9 cellular contexts compared by ENCODE assay signal in the genomic region with DNA sequence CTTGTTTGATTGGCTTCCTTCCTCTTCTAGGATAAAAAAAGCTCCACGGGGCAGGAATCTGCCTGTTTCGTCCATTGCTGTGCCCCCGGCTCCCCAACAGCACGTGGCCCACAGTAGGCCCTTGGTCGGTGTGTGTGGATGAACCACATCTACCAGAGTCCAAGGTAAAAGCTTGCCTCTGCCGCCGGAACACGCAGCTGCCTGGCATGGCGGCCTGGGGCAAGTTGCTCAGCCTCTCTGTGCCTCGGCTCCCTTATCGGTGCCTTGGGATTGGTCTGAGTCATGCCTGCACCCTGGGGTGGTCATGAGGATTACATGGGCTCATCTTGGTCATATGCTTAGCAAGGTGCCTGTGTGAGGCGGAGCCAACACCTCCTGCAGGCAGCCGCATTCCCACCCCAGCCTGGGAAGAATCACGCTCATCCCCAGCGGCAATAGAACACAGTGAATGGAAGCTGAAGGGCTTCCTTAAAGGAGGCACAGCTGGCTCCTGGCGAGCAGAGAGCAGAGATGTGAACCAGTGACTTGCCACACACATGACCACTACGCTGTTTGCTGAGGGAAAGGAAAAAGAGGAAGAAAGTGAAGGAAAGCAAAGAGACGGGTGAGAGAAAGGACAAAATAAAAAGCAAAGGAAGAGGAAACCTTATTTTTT. TPM values are rescaled to one million over a fixed set of nuclear protein-coding genes. Genes with fewer than 3 reads are reported as not detected.
DNase-seq lines count a peak whose midpoint lies in the region; ATAC-seq and TF ChIP-seq lines count a peak whose summit lies in the region.
"Had no signal": no experiment of that assay in that cellular context is flagged by ENCODE, and none has a peak within 500 bp of the region (broad histone marks: within the 10 kb centered on the region; RNA-seq: fewer than 3 reads in every experiment).

No MANE protein-coding gene starts in this region.

- H3K4me1 Mint-ChIP-seq in activated T-cell treated with anti-CD3 and anti-CD28 coated beads, Interleukin-2, amount 50 U/mL, for 24 hours (ENCODE audit: low read depth) = peaks cover 17% of the 10 kb centered on the region

- TF ChIP-seq CTCF in DOHH2 (IDR thresholded peaks at IDR 0.05; ENCODE audit: low read depth, low read length, poor library complexity, severe bottlenecking) = no peak
- TF ChIP-seq CTCF in adrenal gland (IDR thresholded peaks at IDR 0.05) = no peak
- TF ChIP-seq CTCF in mucosa of descending colon (IDR thresholded peaks at IDR 0.05) = no peak
- TF ChIP-seq CTCF in MM.1S (IDR thresholded peaks at IDR 0.05; ENCODE audit: low read length) = no peak

- no peaks in the 10 kb centered on the region for H3K9me3 Mint-ChIP-seq in activated T-cell treated with anti-CD3 and anti-CD28 coated beads, Interleukin-2, amount 50 U/mL, for 24 hours

- H3K36me3 Mint-ChIP-seq in activated T-cell treated with anti-CD3 and anti-CD28 coated beads, Interleukin-2, amount 50 U/mL, for 24 hours (ENCODE audit: low read depth) = no peaks in the 10 kb centered on the region

- H3K27ac ChIP-seq in DOHH2 (ENCODE audit: low read depth, low read length) (peak overlapping the region; percentile 33), adrenal gland (peak overlapping the region in 4 of 5 donors; percentile 37 to 97 (median 87)), MM.1S (ENCODE audit: low read length) (no peak overlapping the region)

- H3F3A ChIP-seq in DOHH2 (ENCODE audit: control insufficient read depth, insufficient read depth) (peaks cover 15% of the 10 kb centered on the region), MM.1S (ENCODE audit: insufficient read depth, low read length) (no peaks in the 10 kb centered on the region)

- DNase-seq in HUDEP-2 (lab: John Stamatoyannopoulos, UW; ENCODE audit: unreplicated experiment in 76 of 76) (peak; percentile 18 to 91 (median 79)), adrenal gland (peak in 4 of 7 donors; percentile 10 to 53 (median 44)), mucosa of descending colon (no peak), NCI-H1436 (lab: John Stamatoyannopoulos, UW) (no peak), MM.1S (no peak)
- DNase-seq in activated T-cell treated with anti-CD3 and anti-CD28 coated beads, Interleukin-2, amount 50 U/mL, for 24 hours = no peak
- DNase-seq: DMS53 had no signal

- H2AFZ ChIP-seq in MM.1S (ENCODE audit: low read length) = no peak overlapping the region

- intact Hi-C loops in adrenal gland (cut with DNase I) = no loop called here
- intact Hi-C loops in mucosa of descending colon (cut with DNase I, micrococcal nuclease) = no loop called here

- H3K4me1 ChIP-seq in DOHH2 (ENCODE audit: control insufficient read depth, low read length) = peaks cover 69% of the 10 kb centered on the region
- H3K4me1 ChIP-seq in adrenal gland (replicated peaks in 1 of 2) = peaks cover 5 to 36% of the 10 kb centered on the region in 2 donors
- H3K4me1 ChIP-seq in mucosa of descending colon (ENCODE audit: low read depth) = peaks cover 11% of the 10 kb centered on the region
- H3K4me1 ChIP-seq in MM.1S (ENCODE audit: low read length) = 0 out of 2 replicates have a peak, but pooled peaks cover 3% of the 10 kb centered on the region

- H3K9ac ChIP-seq in MM.1S (ENCODE audit: low read length) = no peak overlapping the region

- no peak overlapping the region for H3K4me3 Mint-ChIP-seq in activated T-cell treated with anti-CD3 and anti-CD28 coated beads, Interleukin-2, amount 50 U/mL, for 24 hours

- ATAC-seq in mucosa of descending colon (peak; percentile 29), HG02981 (IDR thresholded peaks at IDR 0.05; ENCODE audit: unreplicated experiment) (no peak)

- H3K27ac Mint-ChIP-seq in activated T-cell treated with anti-CD3 and anti-CD28 coated beads, Interleukin-2, amount 50 U/mL, for 24 hours = no peak overlapping the region

- TF ChIP-seq POLR2A in adrenal gland (IDR thresholded peaks at IDR 0.05) = no peak

- no peaks in the 10 kb centered on the region for H3K27me3 ChIP-seq in DOHH2 (ENCODE audit: control insufficient read depth, low read length)
- no peaks in the 10 kb centered on the region for H3K27me3 ChIP-seq in adrenal gland
- no peaks in the 10 kb centered on the region for H3K27me3 ChIP-seq in MM.1S (replicated peaks; ENCODE audit: insufficient read depth, low read length)

- H3K36me3 ChIP-seq in DOHH2 (ENCODE audit: control insufficient read depth, low read length) (no peaks in the 10 kb centered on the region), adrenal gland (replicated peaks in 1 of 2) (no peaks in the 10 kb centered on the region), mucosa of descending colon (ENCODE audit: low read depth) (no peaks in the 10 kb centered on the region), MM.1S (replicated peaks; ENCODE audit: insufficient read depth, low read length) (no peaks in the 10 kb centered on the region)

- H3K4me2 ChIP-seq in DOHH2 (ENCODE audit: low read length) (peak overlapping the region; percentile 77), MM.1S (ENCODE audit: low read depth, low read length) (no peak overlapping the region)

- no peaks in the 10 kb centered on the region for H4K20me1 ChIP-seq in DOHH2 (ENCODE audit: control insufficient read depth, insufficient read depth, low read depth, low read length)
- H4K20me1 ChIP-seq in MM.1S (ENCODE audit: insufficient read depth, low read length) = no peaks in the 10 kb centered on the region

- H3K4me3 ChIP-seq in DOHH2 (ENCODE audit: low read length) = peak overlapping the region; percentile 63
- no peak overlapping the region for H3K4me3 ChIP-seq in adrenal gland
- no peak overlapping the region for H3K4me3 ChIP-seq in mucosa of descending colon
- no peak overlapping the region for H3K4me3 ChIP-seq in MM.1S (ENCODE audit: low read length)

- WGBS in adrenal gland, 4 donors = 61 to 76% (median 74%) methylated on average over 9 to 18 of the region's 18 CpGs

- H3K9me2 ChIP-seq in DOHH2 (replicated peaks; ENCODE audit: control insufficient read depth, low read length) (no peaks in the 10 kb centered on the region), MM.1S (replicated peaks; ENCODE audit: insufficient read depth, low read length) (no peaks in the 10 kb centered on the region)

- H3K9me3 ChIP-seq in DOHH2 (ENCODE audit: control insufficient read depth, insufficient read depth, low read length) = no peaks in the 10 kb centered on the region
- H3K9me3 ChIP-seq in adrenal gland (replicated peaks in 1 of 3) = no peaks in the 10 kb centered on the region
- no peaks in the 10 kb centered on the region for H3K9me3 ChIP-seq in mucosa of descending colon
- H3K9me3 ChIP-seq in MM.1S (replicated peaks; ENCODE audit: insufficient read depth, low read length) = no peaks in the 10 kb centered on the region

- H3K79me2 ChIP-seq in DOHH2 (ENCODE audit: control insufficient read depth, low read length) (no peaks in the 10 kb centered on the region), MM.1S (ENCODE audit: low read length) (no peaks in the 10 kb centered on the region)

- peaks cover 14% of the 10 kb centered on the region for H3K27me3 Mint-ChIP-seq in activated T-cell treated with anti-CD3 and anti-CD28 coated beads, Interleukin-2, amount 50 U/mL, for 24 hours

RNA-seq across cellular contexts. Expression of a gene that starts 5.5 kb away (rescaled TPM):
- total RNA-seq in adrenal gland (1,000 to 10,000 TPM in 5 of 8 donors, 100 to 1,000 TPM in 3; 646 to 8,580 (median 1,325) TPM), mucosa of descending colon (10 to 100 TPM; 23.0 to 55.1 (median 31.2) TPM)
- 1,000 to 10,000 TPM in 2 of 3 donors, 100 to 1,000 TPM in 1; 213 to 5,784 (median 1,664) TPM for polyA plus RNA-seq in adrenal gland

RNA-seq across cellular contexts. Expression of a gene that starts 45.3 kb away (rescaled TPM):
- total RNA-seq in adrenal gland (1,000 to 10,000 TPM in 4 of 8 donors, 100 to 1,000 TPM in 4; 896 to 1,700 (median 1,052) TPM), mucosa of descending colon (1,000 to 10,000 TPM; 1,242 to 1,563 (median 1,498) TPM)
- polyA plus RNA-seq in adrenal gland = 1,000 to 10,000 TPM in 2 of 3 donors, 100 to 1,000 TPM in 1; 797 to 1,499 (median 1,129) TPM

Comparison
In these comparisons a context has a peak if more than half of its experiments do, and no peak if none do; other contexts are left out.
1. DNase-seq: peak in HUDEP-2 (76 of 76) and adrenal gland (4 of 7); none in mucosa of descending colon (0 of 3), NCI-H1436 (single experiment), MM.1S (single experiment) and activated T-cell treated with anti-CD3 and anti-CD28 coated beads, Interleukin-2, amount 50 U/mL, for 24 hours (single experiment).
2. RNA of a gene that starts 5.5 kb away (total RNA-seq): 646 to 8,580 TPM in adrenal gland; 23.0 to 55.1 TPM in mucosa of descending colon; every median in the first group is over 10 times any median in the second.